ENCODE assay signal across 1 cellular context in genomic region chr19:34904521-34904845, GRCh38.
TF ChIP-seq lines count a peak whose summit lies in the region.

No MANE protein-coding gene starts in this region.

TF ChIP-seq in H1, 55 proteins besides CTCF, POLR2A, EP300 and RAD21:
- TF ChIP-seq CHD7 (IDR thresholded peaks at IDR 0.05; ENCODE audit: insufficient replicate concordance, low read length) (no peak), SRF (IDR thresholded peaks at IDR 0.05; ENCODE audit: low read depth, low read length) (no peak), BRCA1 (IDR thresholded peaks at IDR 0.05; ENCODE audit: low read depth, low read length) (no peak), BACH1 (IDR thresholded peaks at IDR 0.05; ENCODE audit: low read length) (no peak), CTBP2 (IDR thresholded peaks at IDR 0.05; ENCODE audit: borderline replicate concordance, insufficient read depth, insufficient read length, low read length) (no peak), CHD1 (IDR thresholded peaks at IDR 0.05; ENCODE audit: low read depth, low read length) (no peak), SIRT6 (IDR thresholded peaks at IDR 0.05; ENCODE audit: low read length) (no peak), NRF1 (IDR thresholded peaks at IDR 0.05; ENCODE audit: low read depth, low read length) (no peak)
